ENCODE assay signal across 15 cellular contexts in the genomic region with DNA sequence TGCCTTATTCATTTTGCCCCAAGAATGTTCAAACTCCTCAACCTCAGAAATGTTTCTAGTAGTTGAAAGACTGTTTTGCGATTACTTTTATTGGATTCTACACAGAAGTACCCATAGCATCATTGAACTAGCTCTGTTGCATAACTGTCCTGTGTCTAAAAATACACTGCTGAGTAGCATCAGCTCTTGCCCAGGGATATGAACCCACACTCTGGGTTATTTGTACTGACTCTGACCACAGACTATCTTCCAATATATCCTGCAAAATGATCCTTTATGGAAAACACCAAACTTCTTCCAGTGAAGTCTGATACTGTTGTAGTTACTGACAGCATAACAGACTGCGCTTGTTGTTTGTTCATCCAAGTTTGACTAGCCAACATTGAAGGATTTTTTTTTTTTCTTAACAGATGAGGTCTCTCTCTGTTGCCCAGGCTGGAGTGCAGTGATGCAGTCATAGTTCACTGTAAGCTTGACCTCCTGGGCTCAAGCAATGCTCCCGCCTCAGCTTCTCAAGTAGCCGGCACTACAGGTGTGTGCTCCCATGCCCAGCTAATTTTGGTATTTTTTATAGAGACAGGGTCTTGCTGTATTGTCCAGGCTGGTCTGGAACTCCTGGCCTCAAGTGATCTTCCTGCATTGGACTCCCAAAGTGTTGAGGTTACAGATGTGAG. TPM values are rescaled to one million over a fixed set of nuclear protein-coding genes. Genes with fewer than 3 reads are reported as not detected.
A peak's percentile ranks its signal among the peaks of the same experiment; 100 is the strongest.
DNase-seq lines count a peak whose midpoint lies in the region.
"Had no signal": no experiment of that assay in that cellular context is flagged by ENCODE, and none has a peak within 500 bp of the region (broad histone marks: within the 10 kb centered on the region; RNA-seq: fewer than 3 reads in every experiment).

No MANE protein-coding gene starts in this region.

- H3K27ac ChIP-seq in layer of hippocampus (ENCODE audit: low read depth, low read length) (peak overlapping the region; percentile 32), temporal lobe (ENCODE audit: low read depth, low read length) (peak overlapping the region; percentile 61)
- H3K27ac ChIP-seq: SK-N-MC, tibial nerve had no signal

- no peaks in the 10 kb centered on the region for H3K27me3 ChIP-seq in layer of hippocampus (ENCODE audit: control insufficient read depth, insufficient read depth, low read length)
- H3K27me3 ChIP-seq: tibial nerve had no signal

- DNase-seq in LHCN-M2 (ENCODE audit: low read depth) (peak; percentile 77), cerebellar nuclear complex (lab: John Stamatoyannopoulos, UW) (peak; percentile 7 to 25), NCI-H1436 treated with DMSO at 0.1 percent for 48 hours (lab: John Stamatoyannopoulos, UW) (no peak), NCI-H2227 treated with DMSO at 0.1 percent for 48 hours (lab: John Stamatoyannopoulos, UW) (no peak), inferior parietal cortex (ENCODE audit: extremely low spot score) (no peak)
- DNase-seq: activated CD8-positive, alpha-beta T cell treated with anti-CD3 and anti-CD28 coated beads, Interleukin-2, amount 10 ng/mL, durations not matched to agents 7 days and 5 days; CD8-positive, alpha-beta T cell; effector CD8-positive, alpha-beta T cell; kidney glomerular epithelial cell; NCI-H1105 treated with DMSO at 0.1 percent for 48 hours; NCI-H345 had no signal

RNA-seq across cellular contexts. Expression of gene TULP4, which starts 49.8 kb away (rescaled TPM):
- total RNA-seq in LHCN-M2 (2014; rRNA removed) (79.6 and 95.8 TPM in 2 replicates), temporal lobe (769 TPM)
- polyA plus RNA-seq in LHCN-M2 (2012), result 11.4 TPM

Comparison
In these comparisons a context has a peak if more than half of its experiments do, and no peak if none do; other contexts are left out.
1. DNase-seq: peak in LHCN-M2 (single experiment) and cerebellar nuclear complex (2 of 2); none in NCI-H1436 treated with DMSO at 0.1 percent for 48 hours (single experiment), NCI-H2227 treated with DMSO at 0.1 percent for 48 hours (single experiment) and inferior parietal cortex (single experiment).